ENCODE assay signal across 9 cellular contexts in genomic region chr3:13894812-13895154, GRCh38. TPM values are rescaled to one million over a fixed set of nuclear protein-coding genes. Genes with fewer than 3 reads are reported as not detected.
DNase-seq lines count a peak whose midpoint lies in the region; ATAC-seq and TF ChIP-seq lines count a peak whose summit lies in the region.
"Had no signal": no experiment of that assay in that cellular context is flagged by ENCODE, and none has a peak within 500 bp of the region (broad histone marks: within the 10 kb centered on the region; RNA-seq: fewer than 3 reads in every experiment).

No MANE protein-coding gene starts in this region.

- peak overlapping the region; percentile 81 for H3K4me3 Mint-ChIP-seq in central memory CD8-positive, alpha-beta T cell

- DNase-seq in heart right ventricle (no peak), left cardiac atrium (no peak), vagina (ENCODE audit: extremely low spot score in 2 of 2) (peak in 1 of 2 donors; percentile 88), adrenal gland (no peak), midbrain (lab: John Stamatoyannopoulos, UW) (no peak), AG20443 (ENCODE audit: low spot score) (no peak)
- no peak for DNase-seq in central memory CD8-positive, alpha-beta T cell (ENCODE audit: low spot score in 2 of 2)
- DNase-seq: SHP77 had no signal

- no peaks in the 10 kb centered on the region for H3K36me3 ChIP-seq in heart right ventricle
- H3K36me3 ChIP-seq in muscle layer of colon (ENCODE audit: insufficient read depth, low read length) = no peaks in the 10 kb centered on the region
- H3K36me3 ChIP-seq in vagina = no peaks in the 10 kb centered on the region
- H3K36me3 ChIP-seq in adrenal gland (replicated peaks in 1 of 2) = no peaks in the 10 kb centered on the region

- peaks cover 4% of the 10 kb centered on the region for H3K36me3 Mint-ChIP-seq in central memory CD8-positive, alpha-beta T cell (ENCODE audit: insufficient read depth)

- 25 to 28% methylated on average over 20 of the region's 20 CpGs for WGBS in heart right ventricle, 2 donors
- 44 to 74% (median 51%) methylated on average over 6 to 20 of the region's 20 CpGs for WGBS in adrenal gland, 4 donors

- no peaks in the 10 kb centered on the region for H3K27me3 Mint-ChIP-seq in central memory CD8-positive, alpha-beta T cell

- H3K27ac ChIP-seq in heart right ventricle (no peak overlapping the region), muscle layer of colon (ENCODE audit: low read depth, low read length) (peak overlapping the region; percentile 21), vagina (peak overlapping the region; percentile 65), adrenal gland (no peak overlapping the region)

- peaks cover 20% of the 10 kb centered on the region for H3K4me1 Mint-ChIP-seq in central memory CD8-positive, alpha-beta T cell

- H3K4me1 ChIP-seq in heart right ventricle = peaks cover 6 to 34% (median 14%) of the 10 kb centered on the region in 9 donors
- H3K4me1 ChIP-seq in muscle layer of colon (ENCODE audit: insufficient read depth, low read length) = peaks cover 14% of the 10 kb centered on the region
- H3K4me1 ChIP-seq in vagina = peaks cover 33% of the 10 kb centered on the region
- peaks cover 0 to 6% of the 10 kb centered on the region in 2 donors for H3K4me1 ChIP-seq in adrenal gland (replicated peaks in 1 of 2)

- H3K27me3 ChIP-seq in heart right ventricle (peaks cover 0 to 14% (median 0%) of the 10 kb centered on the region in 7 donors), muscle layer of colon (ENCODE audit: control insufficient read depth in 1 of 2, insufficient read depth in 2 of 2, low read length in 2 of 2) (no peaks in the 10 kb centered on the region), vagina (no peaks in the 10 kb centered on the region), adrenal gland (no peaks in the 10 kb centered on the region)

- peaks cover 9% of the 10 kb centered on the region for H3K9me3 Mint-ChIP-seq in central memory CD8-positive, alpha-beta T cell

- no peak for TF ChIP-seq POLR2A in vagina (IDR thresholded peaks at IDR 0.05)
- TF ChIP-seq POLR2A in adrenal gland (IDR thresholded peaks at IDR 0.05) = no peak

- H3K27ac Mint-ChIP-seq in central memory CD8-positive, alpha-beta T cell (ENCODE audit: low read depth) = peak overlapping the region; percentile 89

- H3K4me3 ChIP-seq in heart right ventricle (peak overlapping the region; percentile 12 to 77 (median 64)), muscle layer of colon (ENCODE audit: low read depth in 1 of 2, low read length in 2 of 2) (peak overlapping the region; percentile 60 to 88), vagina (peak overlapping the region; percentile 61 to 73), adrenal gland (peak overlapping the region in 1 of 4 donors; percentile 56)

- intact Hi-C loops in heart right ventricle (cut with DNase I) = loop anchor here (1.0 to 10.0 kb wide), 10 partner anchors 218 to 573 kb away; partner anchors contain the start of genes CHCHD4 (in 6 of the 10), LSM3 (in 1 of the 10), TMEM43 (in 1 of the 10) and XPC (in 1 of the 10)
- intact Hi-C loops in left cardiac atrium (cut with DNase I) = loop anchor here in 1 of 2 donors (10.0 kb wide), 2 partner anchors 230 to 580 kb away; partner anchors contain the start of genes CHCHD4 and TMEM43
- intact Hi-C loops in vagina (cut with DNase I) = loop anchor here (10.0 kb wide), 2 partner anchors 240 to 570 kb away; no protein-coding TSS in a partner anchor
- intact Hi-C loops in adrenal gland (cut with DNase I) = no loop called here

- H3K9me3 ChIP-seq in heart right ventricle = peaks cover 0 to 14% (median 0%) of the 10 kb centered on the region in 11 donors
- H3K9me3 ChIP-seq in muscle layer of colon (ENCODE audit: low read length) = no peaks in the 10 kb centered on the region
- no peaks in the 10 kb centered on the region for H3K9me3 ChIP-seq in vagina
- no peaks in the 10 kb centered on the region for H3K9me3 ChIP-seq in adrenal gland (replicated peaks in 1 of 3)

- H3K9ac ChIP-seq in muscle layer of colon (ENCODE audit: low read length) = no peak overlapping the region

- peak in 1 of 8 donors; percentile 18 for ATAC-seq in heart right ventricle
- no peak for ATAC-seq in left cardiac atrium
- ATAC-seq in central memory CD8-positive, alpha-beta T cell (replicated peaks; ENCODE audit: extremely low read depth, poor library complexity, severe bottlenecking) = no peak

- no peak for TF ChIP-seq CTCF in heart right ventricle (IDR thresholded peaks at IDR 0.05)
- TF ChIP-seq CTCF in vagina (IDR thresholded peaks at IDR 0.05) = no peak
- no peak for TF ChIP-seq CTCF in adrenal gland (IDR thresholded peaks at IDR 0.05)

RNA-seq across cellular contexts. Expression of gene WNT7A, which starts 14.9 kb away (rescaled TPM):
- total RNA-seq in heart right ventricle (not detected), left cardiac atrium (not detected), vagina (not detected), adrenal gland (under 1 TPM in 1 of 8 donors, not detected in 7; under 0.01 TPM)
- polyA plus RNA-seq in heart right ventricle (not detected), adrenal gland (not detected)

Comparison
In these comparisons a context has a peak if more than half of its experiments do, and no peak if none do; other contexts are left out.
1. H3K27ac ChIP-seq: peak in muscle layer of colon (single experiment) and vagina (single experiment); none in heart right ventricle (0 of 10) and adrenal gland (0 of 5).
2. intact Hi-C loops: an anchor here in heart right ventricle (1.0 to 10.0 kb wide) and vagina (10.0 kb wide); none called in adrenal gland.